In the genomic region with DNA sequence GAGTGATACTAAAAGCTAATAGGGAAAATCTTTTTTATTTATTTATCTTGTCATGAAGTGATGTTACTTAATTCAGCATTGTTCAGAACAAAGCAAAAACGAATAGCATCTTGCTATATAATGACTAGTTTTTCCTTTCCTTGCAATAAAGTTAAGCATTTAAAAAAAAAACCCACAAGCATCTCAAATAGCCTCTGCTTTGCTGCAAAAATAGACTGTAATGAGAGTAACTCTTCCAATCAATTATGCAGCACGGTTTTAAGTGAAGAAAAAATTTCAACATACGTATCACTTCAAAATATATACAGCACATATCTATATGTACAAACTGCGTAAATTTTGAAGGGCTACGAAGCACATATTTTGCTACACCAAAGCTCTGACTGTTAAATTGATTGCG, we compare ENCODE assay signal across 16 cellular contexts.
"Had no signal": no experiment of that assay in that cellular context is flagged by ENCODE, and none has a peak within 500 bp of the region (broad histone marks: within the 10 kb centered on the region; RNA-seq: fewer than 3 reads in every experiment).

No MANE protein-coding gene starts in this region.

- ATAC-seq: left cardiac atrium; lower lobe of right lung; natural killer cell; stimulated activated naive CD8-positive, alpha-beta T cell treated with anti-CD3 and anti-CD28 coated beads, Interleukin-15, Interleukin-2, amounts not matched to agents 100 U/mL and 50 U/mL, for 24 hours had no signal

- H3K36me3 ChIP-seq: esophagus squamous epithelium, left ventricle myocardium inferior, lower lobe of right lung, sigmoid colon, tibial artery had no signal

- H3K9me3 ChIP-seq: esophagus squamous epithelium, left ventricle myocardium inferior, lower lobe of right lung, sigmoid colon, tibial artery had no signal

- H3K4me3 ChIP-seq: esophagus squamous epithelium, left ventricle myocardium inferior, lower lobe of right lung, sigmoid colon, skin epidermis, tibial artery had no signal

- H3K4me1 ChIP-seq: esophagus squamous epithelium, left ventricle myocardium inferior, lower lobe of right lung, sigmoid colon, tibial artery had no signal

- FAIRE-seq: colon, kidney had no signal

- DNase-seq: dermis blood vessel endothelial cell; esophagus squamous epithelium; foreskin fibroblast; kidney; left cardiac atrium; left ventricle myocardium inferior; lower lobe of right lung; natural killer cell; posterior cingulate gyrus; sigmoid colon; stimulated activated CD4-positive, alpha-beta T cell treated with anti-CD3 and anti-CD28 coated beads, Interleukin-2, amount 100 ng/mL, for 24 hours; stimulated activated CD4-positive, alpha-beta T cell treated with anti-CD3 and anti-CD28 coated beads, Interleukin-4, amount 100 ng/mL, for 4 hours; stimulated activated naive CD8-positive, alpha-beta T cell treated with anti-CD3 and anti-CD28 coated beads, Interleukin-15, Interleukin-2, amounts not matched to agents 100 U/mL and 50 U/mL, for 24 hours; tibial artery had no signal

- H3K27ac ChIP-seq: esophagus squamous epithelium, left ventricle myocardium inferior, lower lobe of right lung, sigmoid colon, skin epidermis, tibial artery had no signal

- H3K27me3 ChIP-seq: esophagus squamous epithelium, sigmoid colon, tibial artery had no signal
